In the genomic region with DNA sequence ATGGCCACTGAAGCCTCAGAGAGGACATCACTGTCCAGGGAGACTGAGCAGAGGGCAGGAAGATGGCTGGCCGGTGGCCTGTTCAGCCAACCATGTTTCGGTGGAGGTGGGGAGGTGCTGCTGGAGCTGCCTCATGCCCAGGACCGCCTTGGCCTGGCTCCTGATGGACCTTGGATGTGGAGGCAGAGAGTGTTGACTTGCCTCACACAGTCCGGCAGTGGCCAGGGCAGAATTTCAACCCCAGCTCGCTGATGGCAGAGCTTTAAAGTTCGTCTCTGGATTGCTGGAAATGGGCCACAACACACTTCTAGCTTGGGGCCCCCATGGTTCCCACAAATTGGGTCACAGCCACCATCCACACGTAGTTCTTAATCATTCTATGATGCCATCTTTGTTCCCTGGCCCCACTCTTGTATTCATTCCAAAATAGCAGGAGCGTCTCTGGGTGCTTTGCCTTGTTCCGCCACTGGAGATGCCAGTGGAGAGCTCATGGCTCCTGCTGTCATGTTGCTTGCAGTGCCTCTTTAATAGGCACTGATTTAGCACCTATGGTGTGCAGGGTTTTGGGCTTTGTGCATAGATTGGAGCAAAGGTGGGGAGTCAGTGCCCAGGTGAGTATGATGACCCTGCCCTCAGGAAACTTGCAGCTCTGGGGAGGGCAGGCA, we compare ENCODE assay signal across 24 cellular contexts. TPM values are rescaled to one million over a fixed set of nuclear protein-coding genes. Genes with fewer than 3 reads are reported as not detected.
"Had no signal": no experiment of that assay in that cellular context is flagged by ENCODE, and none has a peak within 500 bp of the region (broad histone marks: within the 10 kb centered on the region; RNA-seq: fewer than 3 reads in every experiment).

No MANE protein-coding gene starts in this region.

- H3K27ac ChIP-seq: ovary, spleen, thoracic aorta, upper lobe of right lung, WERI-Rb-1 had no signal

- H3K36me3 ChIP-seq: ovary, spleen, thoracic aorta, upper lobe of right lung had no signal

- H3K4me3 ChIP-seq: ovary, spleen, thoracic aorta, upper lobe of right lung had no signal

- H3K27me3 ChIP-seq: ovary, upper lobe of right lung had no signal

- DNase-seq: activated CD4-positive, alpha-beta T cell treated with anti-CD3 and anti-CD28 coated beads for 1 hour; activated CD8-positive, alpha-beta memory T cell treated with anti-CD3 and anti-CD28 coated beads for 24 hours; activated CD8-positive, alpha-beta memory T cell treated with anti-CD3 and anti-CD28 coated beads, Interleukin-2, amount 50 U/mL, for 48 hours; activated effector memory CD4-positive, alpha-beta T cell treated with Interleukin-2 at 50 U/mL for 16 hours; activated naive CD4-positive, alpha-beta T cell treated with anti-CD3 and anti-CD28 coated beads, Interleukin-2, amount 50 U/mL, for 16 hours; activated T-cell treated with anti-CD3 and anti-CD28 coated beads, Interleukin-2, amount 50 U/mL, for 48 hours; aorta; cerebellar nuclear complex; cortex of kidney; left colon; midbrain; spleen; stimulated activated CD4-positive, alpha-beta T cell treated with anti-CD3 and anti-CD28 coated beads, Interleukin-4, amount 100 ng/mL, for 4 hours; stimulated activated naive B cell treated with anti-CD40 and anti-IgM and Interleukin-4, amounts not matched to agents 10 μg/mL and 1 μg/mL and 100 μg/mL, for 72 hours; T-helper 2 cell; upper lobe of right lung; WERI-Rb-1 had no signal

- ATAC-seq: left colon; stimulated activated naive B cell treated with anti-CD40 and anti-IgM and Interleukin-4, amounts not matched to agents 10 μg/mL and 1 μg/mL and 100 μg/mL, for 72 hours; upper lobe of right lung had no signal

- H3K9me3 ChIP-seq: ovary, spleen, thoracic aorta, upper lobe of right lung had no signal

RNA-seq across cellular contexts. Expression of a gene that starts 16.1 kb away (rescaled TPM):
- total RNA-seq: sciatic nerve had no signal
- polyA plus RNA-seq: aorta, neural cell had no signal

RNA-seq across cellular contexts. Expression of a gene that starts 31.4 kb away (rescaled TPM):
- total RNA-seq: lung microvascular endothelial cell, myocyte, pulmonary artery endothelial cell had no signal
- polyA plus RNA-seq: aorta, neural cell had no signal
